Comparison of ENCODE assay signal across 34 cellular contexts in the genomic region with DNA sequence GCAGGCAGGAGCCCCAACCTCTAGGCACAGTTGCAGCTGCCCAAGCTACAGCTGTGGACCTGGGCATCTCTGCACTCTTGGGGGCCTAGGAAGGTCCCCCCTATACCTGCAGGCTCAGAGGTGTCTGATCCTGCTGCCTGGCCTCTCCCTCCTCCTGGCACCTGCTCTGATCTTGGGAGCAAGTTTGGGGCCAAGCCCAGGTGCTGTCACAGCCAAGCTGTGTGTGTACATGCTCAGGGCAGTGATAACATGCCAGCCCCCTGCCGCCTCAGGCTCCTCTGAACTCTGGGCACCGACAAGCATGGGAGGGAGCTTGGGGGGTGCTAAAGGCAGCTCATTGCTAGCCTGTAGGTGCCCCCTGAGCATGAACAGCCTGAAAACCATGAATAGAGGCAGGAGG.
"Had no signal": no experiment of that assay in that cellular context is flagged by ENCODE, and none has a peak within 500 bp of the region (broad histone marks: within the 10 kb centered on the region; RNA-seq: fewer than 3 reads in every experiment).

No MANE protein-coding gene starts in this region.

- H3K9me3 ChIP-seq: body of pancreas, gastrocnemius medialis had no signal

- H3K4me1 ChIP-seq: adrenal gland, body of pancreas, breast epithelium, esophagus muscularis mucosa, foreskin keratinocyte, gastrocnemius medialis had no signal

- H3K36me3 ChIP-seq: adrenal gland, breast epithelium, cardiac muscle cell, esophagus muscularis mucosa, gastrocnemius medialis, heart left ventricle, WERI-Rb-1 had no signal

- ATAC-seq: activated CD4-positive, alpha-beta T cell treated with anti-CD3 and anti-CD28 coated beads for 36 hours; activated CD8-positive, alpha-beta memory T cell treated with anti-CD3 and anti-CD28 coated beads, Interleukin-2, amount 10 ng/mL, durations not matched to agents 7 days and 5 days; activated CD8-positive, alpha-beta T cell treated with anti-CD3 and anti-CD28 coated beads, Interleukin-2, amount 10 ng/mL, durations not matched to agents 7 days and 5 days; activated naive CD8-positive, alpha-beta T cell treated with anti-CD3 and anti-CD28 coated beads, Interleukin-2, amount 50 U/mL, for 24 hours; body of pancreas; effector memory CD8-positive, alpha-beta T cell; foreskin keratinocyte; gastrocnemius medialis; T-helper 17 cell had no signal

- DNase-seq: activated B cell treated with CpG ODN at 0.5 μM for 24 hours; activated CD4-positive, alpha-beta memory T cell treated with anti-CD3 and anti-CD28 coated beads for 36 hours; activated CD4-positive, alpha-beta T cell treated with anti-CD3 and anti-CD28 coated beads for 36 hours; activated CD4-positive, alpha-beta T cell treated with anti-CD3 and anti-CD28 coated beads, Interleukin-2, amount 10 ng/mL, durations not matched to agents 24 days and 14 days; activated CD4-positive, CD25-positive, alpha-beta regulatory T cell treated with anti-CD3 and anti-CD28 coated beads, Interleukin-2, amount 50 U/mL, for 72 hours; activated CD8-positive, alpha-beta memory T cell treated with anti-CD3 and anti-CD28 coated beads, Interleukin-2, amount 10 ng/mL, durations not matched to agents 7 days and 5 days; activated CD8-positive, alpha-beta memory T cell treated with anti-CD3 and anti-CD28 coated beads, Interleukin-2, amount 50 U/mL, for 4 hours; activated CD8-positive, alpha-beta T cell treated with anti-CD3 and anti-CD28 coated beads, Interleukin-2, amount 10 ng/mL, durations not matched to agents 7 days and 5 days; activated effector memory CD4-positive, alpha-beta T cell treated with anti-CD3 and anti-CD28 coated beads, Interleukin-2, amount 50 U/mL, for 16 hours; activated naive CD4-positive, alpha-beta T cell treated with anti-CD3 and anti-CD28 coated beads for 36 hours; activated naive CD8-positive, alpha-beta T cell treated with anti-CD3 and anti-CD28 coated beads for 36 hours; activated naive CD8-positive, alpha-beta T cell treated with anti-CD3 and anti-CD28 coated beads, Interleukin-2, amount 50 U/mL, for 24 hours; activated T-cell treated with anti-CD3 and anti-CD28 coated beads, Interleukin-2, amount 50 U/mL, for 1 hour; activated T-cell treated with anti-CD3 and anti-CD28 coated beads, Interleukin-2, amount 50 U/mL, for 48 hours; adrenal gland; amygdala; aorta; body of pancreas; dorsolateral prefrontal cortex; effector CD4-positive, alpha-beta T cell; effector memory CD8-positive, alpha-beta T cell; erythroblast; foreskin keratinocyte; gastrocnemius medialis; glutamatergic neuron; T-helper 1 cell; T-helper 17 cell; T1000; WERI-Rb-1 had no signal

- H3K27me3 ChIP-seq: adrenal gland, body of pancreas, breast epithelium, cardiac muscle cell, dorsolateral prefrontal cortex, foreskin keratinocyte, gastrocnemius medialis, heart left ventricle had no signal

- H3K4me3 ChIP-seq: adrenal gland, body of pancreas, breast epithelium, cardiac muscle cell, coronary artery, dorsolateral prefrontal cortex, esophagus muscularis mucosa, gastrocnemius medialis, heart left ventricle had no signal

- H3K27ac ChIP-seq: adrenal gland, body of pancreas, breast epithelium, cardiac muscle cell, coronary artery, dorsolateral prefrontal cortex, esophagus muscularis mucosa, foreskin keratinocyte, gastrocnemius medialis, heart left ventricle, WERI-Rb-1 had no signal
